In genomic region chr7:47516985-47517590, GRCh38 we compare ENCODE assay signal across 14 cellular contexts.
DNase-seq lines count a peak whose midpoint lies in the region; ATAC-seq and TF ChIP-seq lines count a peak whose summit lies in the region.
"Had no signal": no experiment of that assay in that cellular context is flagged by ENCODE, and none has a peak within 500 bp of the region (broad histone marks: within the 10 kb centered on the region; RNA-seq: fewer than 3 reads in every experiment).

No MANE protein-coding gene starts in this region.

- TF ChIP-seq CTCF in hepatocyte (IDR thresholded peaks at IDR 0.05; ENCODE audit: poor library complexity) (no peak), thoracic aorta (IDR thresholded peaks at IDR 0.05) (no peak)

- no peak overlapping the region for H3K4me2 ChIP-seq in hepatocyte

- CTCF ChIA-PET in activated naive CD4-positive, alpha-beta T cell treated with anti-CD3 and anti-CD28 coated beads, Interleukin-2, amount 10 ng/mL, durations not matched to agents 7 days and 5 days (lab: Charles Lee) = no interaction called here

- H3K9me3 Mint-ChIP-seq in activated naive CD4-positive, alpha-beta T cell treated with anti-CD3 and anti-CD28 coated beads, Interleukin-2, amount 10 ng/mL, durations not matched to agents 7 days and 5 days = no peaks in the 10 kb centered on the region
- H3K9me3 Mint-ChIP-seq: activated CD4-positive, alpha-beta memory T cell treated with anti-CD3 and anti-CD28 coated beads, Interleukin-2, amount 10 ng/mL, durations not matched to agents 7 days and 5 days had no signal

- peaks cover 14% of the 10 kb centered on the region for H3K36me3 ChIP-seq in MG63
- no peaks in the 10 kb centered on the region for H3K36me3 ChIP-seq in hepatocyte (replicated peaks; ENCODE audit: insufficient read depth, low read depth)
- H3K36me3 ChIP-seq in thoracic aorta = no peaks in the 10 kb centered on the region
- H3K36me3 ChIP-seq: brain microvascular endothelial cell, sigmoid colon had no signal

- no peak overlapping the region for H3K4me3 Mint-ChIP-seq in activated naive CD4-positive, alpha-beta T cell treated with anti-CD3 and anti-CD28 coated beads, Interleukin-2, amount 10 ng/mL, durations not matched to agents 7 days and 5 days
- H3K4me3 Mint-ChIP-seq: activated CD4-positive, alpha-beta memory T cell treated with anti-CD3 and anti-CD28 coated beads, Interleukin-2, amount 10 ng/mL, durations not matched to agents 7 days and 5 days had no signal

- H3K9me3 ChIP-seq in MG63 = no peaks in the 10 kb centered on the region
- no peaks in the 10 kb centered on the region for H3K9me3 ChIP-seq in hepatocyte (ENCODE audit: low read depth)
- H3K9me3 ChIP-seq in thoracic aorta = no peaks in the 10 kb centered on the region
- H3K9me3 ChIP-seq: sigmoid colon had no signal

- H3K27me3 ChIP-seq in MG63 = no peaks in the 10 kb centered on the region
- H3K27me3 ChIP-seq in hepatocyte = no peaks in the 10 kb centered on the region
- H3K27me3 ChIP-seq in thoracic aorta (replicated peaks; ENCODE audit: insufficient read depth) = no peaks in the 10 kb centered on the region
- H3K27me3 ChIP-seq: brain microvascular endothelial cell, sigmoid colon had no signal

- no peak overlapping the region for H3K27ac Mint-ChIP-seq in activated naive CD4-positive, alpha-beta T cell treated with anti-CD3 and anti-CD28 coated beads, Interleukin-2, amount 10 ng/mL, durations not matched to agents 7 days and 5 days
- H3K27ac Mint-ChIP-seq: activated CD4-positive, alpha-beta memory T cell treated with anti-CD3 and anti-CD28 coated beads, Interleukin-2, amount 10 ng/mL, durations not matched to agents 7 days and 5 days had no signal

- peaks cover 11% of the 10 kb centered on the region for H4K20me1 ChIP-seq in hepatocyte (ENCODE audit: insufficient read depth, poor library complexity, severe bottlenecking)

- no peaks in the 10 kb centered on the region for H3K36me3 Mint-ChIP-seq in activated naive CD4-positive, alpha-beta T cell treated with anti-CD3 and anti-CD28 coated beads, Interleukin-2, amount 10 ng/mL, durations not matched to agents 7 days and 5 days
- H3K36me3 Mint-ChIP-seq: naive thymus-derived CD8-positive, alpha-beta T cell had no signal

- DNase-seq in MG63 (peak; percentile 40), NCI-H748 treated with DMSO at 0.1 percent for 48 hours (lab: John Stamatoyannopoulos, UW) (peak; percentile 68), hepatocyte (ENCODE audit: low spot score) (no peak), thoracic aorta (ENCODE audit: low spot score) (peak; percentile 33), NCI-H1048 (lab: John Stamatoyannopoulos, UW) (no peak), T-helper 1 cell (no peak)
- DNase-seq in activated CD4-positive, CD25-positive, alpha-beta regulatory T cell (lab: John Stamatoyannopoulos, UW) = no peak
- DNase-seq in activated naive CD4-positive, alpha-beta T cell treated with anti-CD3 and anti-CD28 coated beads, Interleukin-2, amount 10 ng/mL, durations not matched to agents 7 days and 5 days = no peak
- DNase-seq: activated CD4-positive, alpha-beta memory T cell treated with anti-CD3 and anti-CD28 coated beads, Interleukin-2, amount 10 ng/mL, durations not matched to agents 7 days and 5 days; activated effector memory CD4-positive, alpha-beta T cell treated with anti-CD3 and anti-CD28 coated beads, Interleukin-2, amount 50 U/mL, for 16 hours; brain microvascular endothelial cell; left cardiac atrium; naive thymus-derived CD8-positive, alpha-beta T cell; sigmoid colon had no signal

- H3K27me3 Mint-ChIP-seq in activated naive CD4-positive, alpha-beta T cell treated with anti-CD3 and anti-CD28 coated beads, Interleukin-2, amount 10 ng/mL, durations not matched to agents 7 days and 5 days = peaks cover 4% of the 10 kb centered on the region

- WGBS in hepatocyte (ENCODE audit: low lambda C conversion rate, missing lambda C conversion rate) = 83% methylated on average over 10 of the region's 10 CpGs

- no peaks in the 10 kb centered on the region for H3K4me1 Mint-ChIP-seq in activated naive CD4-positive, alpha-beta T cell treated with anti-CD3 and anti-CD28 coated beads, Interleukin-2, amount 10 ng/mL, durations not matched to agents 7 days and 5 days
- H3K4me1 Mint-ChIP-seq: activated CD4-positive, alpha-beta memory T cell treated with anti-CD3 and anti-CD28 coated beads, Interleukin-2, amount 10 ng/mL, durations not matched to agents 7 days and 5 days had no signal

- H3K4me1 ChIP-seq in hepatocyte (ENCODE audit: insufficient read depth) = peaks cover 56% of the 10 kb centered on the region
- H3K4me1 ChIP-seq in thoracic aorta (ENCODE audit: control insufficient read depth in 1 of 2, low read depth in 2 of 2) = peaks cover 27 to 73% of the 10 kb centered on the region in 2 donors

- no peak for ATAC-seq in thoracic aorta (ENCODE audit: insufficient number of reproducible peaks, low FRiP score, low read depth)
- ATAC-seq: left cardiac atrium; naive thymus-derived CD8-positive, alpha-beta T cell had no signal

- H3K79me2 ChIP-seq in hepatocyte = peaks cover 80% of the 10 kb centered on the region

- H3K27ac ChIP-seq in hepatocyte (peak overlapping the region; percentile 6), thoracic aorta (no peak overlapping the region)
- H3K27ac ChIP-seq: brain microvascular endothelial cell had no signal

- no peaks in the 10 kb centered on the region for H3K9me2 ChIP-seq in hepatocyte (replicated peaks; ENCODE audit: insufficient read depth)

- H3K4me3 ChIP-seq in MG63 (no peak overlapping the region), hepatocyte (no peak overlapping the region), thoracic aorta (no peak overlapping the region)
- H3K4me3 ChIP-seq: sigmoid colon had no signal

- H2AFZ ChIP-seq in hepatocyte = no peak overlapping the region

Comparison
In these comparisons a context has a peak if more than half of its experiments do, and no peak if none do; other contexts are left out.
1. DNase-seq: peak in MG63 (single experiment), NCI-H748 treated with DMSO at 0.1 percent for 48 hours (single experiment) and thoracic aorta (single experiment); none in hepatocyte (single experiment), activated CD4-positive, CD25-positive, alpha-beta regulatory T cell (0 of 4), NCI-H1048 (single experiment), activated naive CD4-positive, alpha-beta T cell treated with anti-CD3 and anti-CD28 coated beads, Interleukin-2, amount 10 ng/mL, durations not matched to agents 7 days and 5 days (single experiment) and T-helper 1 cell (0 of 5).